12 cellular contexts compared by ENCODE assay signal in the genomic region with DNA sequence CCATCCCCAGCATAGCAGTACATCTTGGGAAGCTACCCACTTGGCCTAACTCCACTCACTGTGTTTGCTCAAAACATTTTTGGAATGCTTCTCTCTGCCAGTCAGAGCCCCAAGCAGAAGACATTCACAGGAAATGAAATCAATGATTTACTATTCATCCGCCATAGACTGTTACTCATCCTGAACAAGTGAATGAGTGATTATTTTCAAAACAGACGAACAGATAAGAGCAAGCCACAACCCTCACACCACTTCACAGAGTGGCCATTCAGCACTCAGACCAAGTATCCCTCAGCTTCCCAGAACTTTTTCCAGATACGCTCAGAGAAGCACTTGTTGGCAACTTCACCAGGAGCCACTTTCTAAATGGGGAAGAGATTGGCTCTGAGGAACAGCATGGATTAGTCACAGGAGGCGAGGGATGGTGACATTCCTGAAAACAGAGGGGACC. TPM values are rescaled to one million over a fixed set of nuclear protein-coding genes. Genes with fewer than 3 reads are reported as not detected.
DNase-seq lines count a peak whose midpoint lies in the region; ATAC-seq, FAIRE-seq and TF ChIP-seq lines count a peak whose summit lies in the region.
"Had no signal": no experiment of that assay in that cellular context is flagged by ENCODE, and none has a peak within 500 bp of the region (broad histone marks: within the 10 kb centered on the region; RNA-seq: fewer than 3 reads in every experiment).

No MANE protein-coding gene starts in this region.

- no peaks in the 10 kb centered on the region for H4K20me1 ChIP-seq in astrocyte (ENCODE audit: insufficient read depth, low read length)
- no peaks in the 10 kb centered on the region for H4K20me1 ChIP-seq in keratinocyte (ENCODE audit: control insufficient read depth, extremely low read depth, insufficient read depth, low read length)

- H3K4me3 Mint-ChIP-seq in MCF 10A (ENCODE audit: unreplicated experiment) = no peak overlapping the region
- H3K4me3 Mint-ChIP-seq in astrocyte (ENCODE audit: unreplicated experiment) = no peak overlapping the region
- no peak overlapping the region for H3K4me3 Mint-ChIP-seq in activated CD4-positive, alpha-beta memory T cell treated with anti-CD3 and anti-CD28 coated beads, Interleukin-2, amount 10 ng/mL, durations not matched to agents 7 days and 5 days
- no peak overlapping the region for H3K4me3 Mint-ChIP-seq in WTC11

- H2AFZ ChIP-seq in astrocyte (ENCODE audit: low read depth, low read length) (peak overlapping the region; percentile 28), keratinocyte (ENCODE audit: control insufficient read depth, low read length) (no peak overlapping the region)

- H3K9me1 ChIP-seq in keratinocyte (ENCODE audit: control insufficient read depth, extremely low read depth, insufficient read depth, low read length) = no peaks in the 10 kb centered on the region

- H3K4me2 ChIP-seq in astrocyte (ENCODE audit: low read length) = peak overlapping the region; percentile 75
- peak overlapping the region; percentile 10 for H3K4me2 ChIP-seq in keratinocyte (ENCODE audit: control insufficient read depth, extremely low read depth, insufficient read depth, low read depth, low read length)

- H3K9me3 ChIP-seq in breast epithelium (no peaks in the 10 kb centered on the region), astrocyte (ENCODE audit: insufficient read depth, low read depth, low read length) (no peaks in the 10 kb centered on the region), keratinocyte (ENCODE audit: control insufficient read depth, low read depth, low read length) (no peaks in the 10 kb centered on the region)

- dilution Hi-C loops in keratinocyte (cut with MboI; ENCODE audit: extremely low pct_ligation_motif_present, low sequenced_read_pairs) = no loop called here

- H3K27me3 ChIP-seq in breast epithelium = no peaks in the 10 kb centered on the region
- H3K27me3 ChIP-seq in astrocyte (ENCODE audit: insufficient read depth, low read length) = no peaks in the 10 kb centered on the region
- H3K27me3 ChIP-seq in keratinocyte (ENCODE audit: control insufficient read depth, extremely low read depth, insufficient read depth, low read length) = no peaks in the 10 kb centered on the region

- H3K79me2 ChIP-seq in astrocyte (ENCODE audit: insufficient read depth, low read length) (no peaks in the 10 kb centered on the region), keratinocyte (ENCODE audit: control insufficient read depth, insufficient read depth, low read length) (no peaks in the 10 kb centered on the region)

- CTCF ChIA-PET in MCF 10A (lab: Yijun Ruan, JAX) = interaction anchor here (0.6 to 1.8 kb wide), 4 partner anchors 9 to 211 kb away, joined by 3 to 6 read pairs (median 4); no protein-coding TSS in a partner anchor
- CTCF ChIA-PET in activated CD4-positive, alpha-beta memory T cell treated with anti-CD3 and anti-CD28 coated beads, Interleukin-2, amount 10 ng/mL, durations not matched to agents 7 days and 5 days (lab: Charles Lee) = interaction anchor here (1.1 kb wide), 1 partner anchor 14 kb away, joined by 3 read pairs; a partner anchor contains a TSS
- CTCF ChIA-PET in WTC11 (lab: Charles Lee) = interaction anchor here (0.8 kb wide), 1 partner anchor 14 kb away, joined by 3 read pairs; no protein-coding TSS in a partner anchor

- H3K36me3 ChIP-seq in breast epithelium = no peaks in the 10 kb centered on the region
- no peaks in the 10 kb centered on the region for H3K36me3 ChIP-seq in astrocyte (ENCODE audit: insufficient read depth, low read length)
- no peaks in the 10 kb centered on the region for H3K36me3 ChIP-seq in keratinocyte (ENCODE audit: control insufficient read depth in 2 of 2, extremely low read depth in 1 of 2, insufficient read depth in 2 of 2, low read length in 2 of 2)

- H3K4me1 ChIP-seq in breast epithelium (no peaks in the 10 kb centered on the region), astrocyte (ENCODE audit: insufficient read depth, low read length) (peaks cover 26% of the 10 kb centered on the region), keratinocyte (ENCODE audit: control insufficient read depth, extremely low read depth, insufficient read depth, low read length) (peaks cover 20% of the 10 kb centered on the region)

- intact Hi-C loops in MCF 10A (cut with micrococcal nuclease) (no loop called here), breast epithelium (cut with DNase I; ENCODE audit: low total_unique reads) (loop anchor here (10.0 kb wide), 1 partner anchor 1012 kb away; a partner anchor contains a TSS)

- peaks cover 23% of the 10 kb centered on the region for H3K4me1 Mint-ChIP-seq in MCF 10A (ENCODE audit: insufficient read depth, unreplicated experiment)
- H3K4me1 Mint-ChIP-seq in astrocyte (ENCODE audit: low read depth, unreplicated experiment) = peaks cover 20% of the 10 kb centered on the region
- peaks cover 3% of the 10 kb centered on the region for H3K4me1 Mint-ChIP-seq in activated CD4-positive, alpha-beta memory T cell treated with anti-CD3 and anti-CD28 coated beads, Interleukin-2, amount 10 ng/mL, durations not matched to agents 7 days and 5 days
- no peaks in the 10 kb centered on the region for H3K4me1 Mint-ChIP-seq in WTC11

- H3K4me3 ChIP-seq in breast epithelium (no peak overlapping the region), astrocyte (ENCODE audit: insufficient read depth, low read depth, low read length) (peak overlapping the region; percentile 10), keratinocyte (ENCODE audit: control insufficient read depth in 2 of 3, extremely low read depth in 1 of 3, insufficient read depth in 2 of 3, low read depth in 1 of 3, low read length in 3 of 3) (no peak overlapping the region)
- H3K4me3 ChIP-seq: GM12878 had no signal

- TF ChIP-seq CTCF in MCF 10A (IDR thresholded peaks at IDR 0.05; ENCODE audit: unreplicated experiment) (no peak), breast epithelium (IDR thresholded peaks at IDR 0.05) (no peak), astrocyte (IDR thresholded peaks at IDR 0.05; ENCODE audit: insufficient read depth, low read depth, low read length) (no peak), keratinocyte (optimal IDR thresholded peaks at IDR 0.05 in 1 of 3, IDR thresholded peaks at IDR 0.05 in 1 of 3, conservative IDR thresholded peaks at IDR 0.05 in 1 of 3; ENCODE audit: extremely low read depth in 1 of 3, insufficient read depth in 2 of 3, low read length in 3 of 3) (no peak), WTC11 (IDR thresholded peaks at IDR 0.05) (no peak)

- FAIRE-seq in astrocyte (lab: Jason Lieb, UNC) = peak; percentile 98
- FAIRE-seq in keratinocyte (lab: Jason Lieb, UNC) = peak; percentile 79
- FAIRE-seq in urothelium cell line (lab: Jason Lieb, UNC) = no peak
- FAIRE-seq: A204.1, GM12878 had no signal

- POLR2A ChIA-PET in MCF 10A (lab: Yijun Ruan, JAX) (interaction anchor here (0.9 kb wide), 1 partner anchor 13 kb away, joined by 3 read pairs; a partner anchor contains a TSS), WTC11 (lab: Charles Lee) (no interaction called here)
- POLR2A ChIA-PET in activated CD4-positive, alpha-beta memory T cell treated with anti-CD3 and anti-CD28 coated beads, Interleukin-2, amount 10 ng/mL, durations not matched to agents 7 days and 5 days (lab: Charles Lee) = no interaction called here

- H3K27ac ChIP-seq in breast epithelium (peak overlapping the region in 1 of 2 donors; percentile 38), astrocyte (ENCODE audit: low read depth, low read length) (peak overlapping the region; percentile 93), keratinocyte (ENCODE audit: control insufficient read depth, insufficient read depth, low read length) (peak overlapping the region; percentile 38)

- ATAC-seq in WTC11 = no peak
- ATAC-seq: GM12878 had no signal

- H3K9ac ChIP-seq in astrocyte (ENCODE audit: low read length) = peak overlapping the region; percentile 77
- H3K9ac ChIP-seq in keratinocyte (ENCODE audit: control insufficient read depth, extremely low read depth, insufficient read depth, low read length) = no peak overlapping the region

- TF ChIP-seq POLR2A in breast epithelium (IDR thresholded peaks at IDR 0.05) = no peak

- no TSS peak for BruUV-seq in MCF 10A (replicated peaks; lab: Mats Ljungman, UMichigan)

- peak overlapping the region; percentile 39 for H3K27ac Mint-ChIP-seq in MCF 10A (ENCODE audit: low read depth, unreplicated experiment)
- peak overlapping the region; percentile 89 for H3K27ac Mint-ChIP-seq in astrocyte (ENCODE audit: unreplicated experiment)
- no peak overlapping the region for H3K27ac Mint-ChIP-seq in activated CD4-positive, alpha-beta memory T cell treated with anti-CD3 and anti-CD28 coated beads, Interleukin-2, amount 10 ng/mL, durations not matched to agents 7 days and 5 days
- H3K27ac Mint-ChIP-seq in WTC11 = no peak overlapping the region

- no peaks in the 10 kb centered on the region for H3K27me3 Mint-ChIP-seq in MCF 10A (ENCODE audit: insufficient read depth, unreplicated experiment)
- no peaks in the 10 kb centered on the region for H3K27me3 Mint-ChIP-seq in astrocyte (ENCODE audit: low read depth, unreplicated experiment)
- H3K27me3 Mint-ChIP-seq in activated CD4-positive, alpha-beta memory T cell treated with anti-CD3 and anti-CD28 coated beads, Interleukin-2, amount 10 ng/mL, durations not matched to agents 7 days and 5 days = peaks cover 3% of the 10 kb centered on the region
- H3K27me3 Mint-ChIP-seq in WTC11 (ENCODE audit: low read depth) = no peaks in the 10 kb centered on the region

- DNase-seq in MCF 10A (ENCODE audit: unreplicated experiment) (peak; percentile 59), breast epithelium (ENCODE audit: low spot score in 2 of 2) (no peak), astrocyte (ENCODE audit: low read depth) (peak; percentile 98), keratinocyte (ENCODE audit: low read depth, low spot score) (no peak), urothelium cell line (ENCODE audit: low spot score) (peak; percentile 61), C1 segment of cervical spinal cord (lab: John Stamatoyannopoulos, UW) (no peak), WTC11 (ENCODE audit: low spot score) (no peak)
- DNase-seq in activated CD4-positive, alpha-beta memory T cell treated with anti-CD3 and anti-CD28 coated beads, Interleukin-2, amount 10 ng/mL, durations not matched to agents 7 days and 5 days = no peak
- DNase-seq: NCI-H69, nucleus accumbens had no signal

- H3K36me3 Mint-ChIP-seq in MCF 10A (ENCODE audit: insufficient read depth, unreplicated experiment) (no peaks in the 10 kb centered on the region), astrocyte (ENCODE audit: low read depth, unreplicated experiment) (no peaks in the 10 kb centered on the region), WTC11 (no peaks in the 10 kb centered on the region)
- H3K36me3 Mint-ChIP-seq in activated CD4-positive, alpha-beta memory T cell treated with anti-CD3 and anti-CD28 coated beads, Interleukin-2, amount 10 ng/mL, durations not matched to agents 7 days and 5 days (ENCODE audit: low read depth) = no peaks in the 10 kb centered on the region

- H3K9me3 Mint-ChIP-seq in MCF 10A (ENCODE audit: unreplicated experiment) (no peaks in the 10 kb centered on the region), astrocyte (ENCODE audit: unreplicated experiment) (no peaks in the 10 kb centered on the region), WTC11 (no peaks in the 10 kb centered on the region)
- H3K9me3 Mint-ChIP-seq in activated CD4-positive, alpha-beta memory T cell treated with anti-CD3 and anti-CD28 coated beads, Interleukin-2, amount 10 ng/mL, durations not matched to agents 7 days and 5 days = no peaks in the 10 kb centered on the region

RNA-seq across cellular contexts. Expression of a gene that starts 13.0 kb away (rescaled TPM):
- total RNA-seq in MCF 10A (2022) (6.2 and 10.3 TPM in 2 replicates), breast epithelium (1 to 10 TPM; 4.7 to 6.2 (median 4.8) TPM), astrocyte (62.1 and 64.0 TPM in 2 replicates), WTC11 (2021) (18.9 to 22.6 TPM (median 21.1 TPM) in 3 replicates)
- 13.6 to 52.7 TPM (median 25.0 TPM) in 3 replicates for polyA plus RNA-seq in keratinocyte
- polyA plus RNA-seq in keratinocyte (2011; ENCODE audit: low read depth) = 2.5 TPM
- 27.7 and 38.6 TPM in 2 replicates for polyA plus RNA-seq in keratinocyte (2011; cell fraction: cytosol; rRNA removed)
- 25.6 and 26.6 TPM in 2 replicates for polyA plus RNA-seq in keratinocyte (2011; cell fraction: nucleus; rRNA removed)
- 5.1 and 34.0 TPM in 2 replicates for polyA plus RNA-seq in keratinocyte (2012; ENCODE audit: low replicate concordance)
- 49.1 to 184 TPM (median 79.7 TPM) in 3 replicates for polyA minus RNA-seq in keratinocyte
- 59.5 TPM for polyA minus RNA-seq in keratinocyte (2011; cell fraction: cytosol; rRNA and poly(A)+ RNA removed)
- polyA minus RNA-seq in keratinocyte (2011; cell fraction: nucleus; rRNA and poly(A)+ RNA removed) = 36.6 and 56.1 TPM in 2 replicates
- 10 to 100 TPM; 18.4 to 20.9 TPM for total RNA-seq in activated CD4-positive, alpha-beta memory T cell treated with anti-CD3 and anti-CD28 coated beads, Interleukin-2, amount 10 ng/mL, durations not matched to agents 7 days and 5 days

Comparison
In these comparisons a context has a peak if more than half of its experiments do, and no peak if none do; other contexts are left out.
1. DNase-seq: peak in MCF 10A (single experiment), astrocyte (single experiment) and urothelium cell line (single experiment); none in breast epithelium (0 of 2), keratinocyte (single experiment), C1 segment of cervical spinal cord (0 of 14), activated CD4-positive, alpha-beta memory T cell treated with anti-CD3 and anti-CD28 coated beads, Interleukin-2, amount 10 ng/mL, durations not matched to agents 7 days and 5 days (single experiment) and WTC11 (single experiment).
2. H3K27ac Mint-ChIP-seq: peak in MCF 10A (single experiment) and astrocyte (single experiment); none in activated CD4-positive, alpha-beta memory T cell treated with anti-CD3 and anti-CD28 coated beads, Interleukin-2, amount 10 ng/mL, durations not matched to agents 7 days and 5 days (single experiment) and WTC11 (single experiment).